In genomic region chr7:142554555-142555532, GRCh38 we compare ENCODE assay signal across 18 cellular contexts.
DNase-seq lines count a peak whose midpoint lies in the region; ATAC-seq and TF ChIP-seq lines count a peak whose summit lies in the region.
"Had no signal": no experiment of that assay in that cellular context is flagged by ENCODE, and none has a peak within 500 bp of the region (broad histone marks: within the 10 kb centered on the region; RNA-seq: fewer than 3 reads in every experiment).

No MANE protein-coding gene starts in this region.

- no peaks in the 10 kb centered on the region for H3F3A ChIP-seq in MM.1S (ENCODE audit: insufficient read depth, low read length)

- TF ChIP-seq CTCF in gastrocnemius medialis (IDR thresholded peaks at IDR 0.05 in 4 of 5, conservative IDR thresholded peaks at IDR 0.05 in 1 of 5) (no peak), MM.1S (IDR thresholded peaks at IDR 0.05; ENCODE audit: low read length) (no peak)

- H3K4ac ChIP-seq in trophoblast cell (ENCODE audit: low read depth, low read length) = no peak overlapping the region

- H3K4me3 Mint-ChIP-seq in activated CD4-positive, alpha-beta T cell treated with anti-CD3 and anti-CD28 coated beads, Interleukin-2, amount 10 ng/mL, durations not matched to agents 24 days and 14 days = no peak overlapping the region
- no peak overlapping the region for H3K4me3 Mint-ChIP-seq in activated CD4-positive, alpha-beta T cell treated with anti-CD3 and anti-CD28 coated beads, Interleukin-2, amount 10 ng/mL, durations not matched to agents 7 days and 5 days
- H3K4me3 Mint-ChIP-seq: neural crest cell had no signal

- H3K27me3 ChIP-seq in adipocyte (replicated peaks; ENCODE audit: control insufficient read depth, insufficient read depth, low read length) (no peaks in the 10 kb centered on the region), trophoblast cell (ENCODE audit: insufficient read depth, low read length) (no peaks in the 10 kb centered on the region), gastrocnemius medialis (no peaks in the 10 kb centered on the region), MM.1S (replicated peaks; ENCODE audit: insufficient read depth, low read length) (no peaks in the 10 kb centered on the region)

- peak overlapping the region; percentile 61 for H2BK12ac ChIP-seq in trophoblast cell (ENCODE audit: low read length)

- no peak for TF ChIP-seq POLR2A in gastrocnemius medialis (IDR thresholded peaks at IDR 0.05)

- peak overlapping the region; percentile 45 for H3K27ac Mint-ChIP-seq in activated CD4-positive, alpha-beta T cell treated with anti-CD3 and anti-CD28 coated beads, Interleukin-2, amount 10 ng/mL, durations not matched to agents 24 days and 14 days
- H3K27ac Mint-ChIP-seq in activated CD4-positive, alpha-beta T cell treated with anti-CD3 and anti-CD28 coated beads, Interleukin-2, amount 10 ng/mL, durations not matched to agents 7 days and 5 days = no peak overlapping the region

- no peak overlapping the region for H3K18ac ChIP-seq in trophoblast cell (ENCODE audit: low read length)

- H2BK120ac ChIP-seq in trophoblast cell (ENCODE audit: insufficient read depth, low read length, poor library complexity) = peak overlapping the region; percentile 65

- in situ Hi-C loops in gastrocnemius medialis (cut with MboI; ENCODE audit: low sequenced_read_pairs in 4 of 4) = no loop called here

- intact Hi-C loops in activated CD4-positive, alpha-beta T cell treated with anti-CD3 and anti-CD28 coated beads, Interleukin-2, amount 10 ng/mL, durations not matched to agents 24 days and 14 days (cut with micrococcal nuclease) = no loop called here
- intact Hi-C loops in gastrocnemius medialis (cut with DNase I; ENCODE audit: low total_unique reads) = no loop called here
- intact Hi-C loops in Right ventricle myocardium superior (cut with DNase I) = no loop called here

- H3K9ac ChIP-seq in adipocyte (ENCODE audit: low read length) (peak overlapping the region; percentile 46), trophoblast cell (ENCODE audit: low read length) (no peak overlapping the region), MM.1S (ENCODE audit: low read length) (no peak overlapping the region)

- H2AFZ ChIP-seq in trophoblast cell (ENCODE audit: insufficient read depth, low read length, poor library complexity) = no peak overlapping the region
- H2AFZ ChIP-seq in MM.1S (ENCODE audit: low read length) = no peak overlapping the region

- CTCF ChIA-PET in activated CD4-positive, alpha-beta T cell treated with anti-CD3 and anti-CD28 coated beads, Interleukin-2, amount 10 ng/mL, durations not matched to agents 7 days and 5 days (lab: Charles Lee) = interaction anchor here (0.6 to 1.8 kb wide), 5 partner anchors 15 to 864 kb away, joined by 3 to 5 read pairs (median 4); no protein-coding TSS in a partner anchor

- H4K20me1 ChIP-seq in MM.1S (ENCODE audit: insufficient read depth, low read length) = no peaks in the 10 kb centered on the region

- H3K27ac ChIP-seq in trophoblast cell (ENCODE audit: low read depth, low read length) = no peak overlapping the region
- no peak overlapping the region for H3K27ac ChIP-seq in gastrocnemius medialis
- no peak overlapping the region for H3K27ac ChIP-seq in MM.1S (ENCODE audit: low read length)

- no peak overlapping the region for H4K8ac ChIP-seq in trophoblast cell (ENCODE audit: low read depth, low read length)

- ATAC-seq in gastrocnemius medialis (no peak), Right ventricle myocardium superior (ENCODE audit: poor library complexity) (no peak)
- ATAC-seq: GM12878 had no signal

- POLR2A ChIA-PET in activated CD4-positive, alpha-beta T cell treated with anti-CD3 and anti-CD28 coated beads, Interleukin-2, amount 10 ng/mL, durations not matched to agents 7 days and 5 days (lab: Charles Lee) = interaction anchor here (0.6 kb wide), 1 partner anchor 30 kb away, joined by 3 read pairs; no protein-coding TSS in a partner anchor

- no peak for DNase-seq in activated CD4-positive, alpha-beta T cell treated with anti-CD3 and anti-CD28 coated beads, Interleukin-2, amount 10 ng/mL, durations not matched to agents 24 days and 14 days
- no peak for DNase-seq in activated CD4-positive, alpha-beta T cell treated with anti-CD3 and anti-CD28 coated beads, Interleukin-2, amount 10 ng/mL, durations not matched to agents 7 days and 5 days
- DNase-seq in LHCN-M2 (ENCODE audit: low read depth) (peak; percentile 56), adipocyte (ENCODE audit: low read depth) (peak; percentile 36), trophoblast cell (peak in 1 of 2 donors; percentile 28), gastrocnemius medialis (no peak), Right ventricle myocardium superior (no peak), MM.1S (no peak)
- DNase-seq: 8988T; activated CD4-positive, alpha-beta T cell treated with anti-CD3 and anti-CD28 coated beads for 1 hour; anterior cingulate cortex; CD8-positive, alpha-beta memory T cell; islet precursor cell; mesendoderm; NCI-H1092; NCI-H2171 had no signal

- WGBS in trophoblast cell (ENCODE audit: extremely low coverage, insufficient coverage, insufficient read length) = no CpG with 5 or more reads among the region's 10 CpGs

- H3K79me2 ChIP-seq in trophoblast cell (ENCODE audit: control insufficient read depth, insufficient read depth, low read length, poor library complexity) (no peaks in the 10 kb centered on the region), MM.1S (ENCODE audit: low read length) (no peaks in the 10 kb centered on the region)

- no peaks in the 10 kb centered on the region for H3K36me3 Mint-ChIP-seq in activated CD4-positive, alpha-beta T cell treated with anti-CD3 and anti-CD28 coated beads, Interleukin-2, amount 10 ng/mL, durations not matched to agents 24 days and 14 days (ENCODE audit: low read depth)
- H3K36me3 Mint-ChIP-seq in activated CD4-positive, alpha-beta T cell treated with anti-CD3 and anti-CD28 coated beads, Interleukin-2, amount 10 ng/mL, durations not matched to agents 7 days and 5 days (ENCODE audit: low read depth) = no peaks in the 10 kb centered on the region

- H3K23ac ChIP-seq in trophoblast cell (ENCODE audit: low read length) = no peak overlapping the region

- no peak overlapping the region for H3K4me3 ChIP-seq in adipocyte (ENCODE audit: low read length)
- no peak overlapping the region for H3K4me3 ChIP-seq in trophoblast cell (ENCODE audit: low read depth, low read length)
- H3K4me3 ChIP-seq in gastrocnemius medialis = no peak overlapping the region
- no peak overlapping the region for H3K4me3 ChIP-seq in MM.1S (ENCODE audit: low read length)
- H3K4me3 ChIP-seq: GM12878 had no signal

- H3K9me3 Mint-ChIP-seq in activated CD4-positive, alpha-beta T cell treated with anti-CD3 and anti-CD28 coated beads, Interleukin-2, amount 10 ng/mL, durations not matched to agents 24 days and 14 days = no peaks in the 10 kb centered on the region
- H3K9me3 Mint-ChIP-seq in activated CD4-positive, alpha-beta T cell treated with anti-CD3 and anti-CD28 coated beads, Interleukin-2, amount 10 ng/mL, durations not matched to agents 7 days and 5 days = no peaks in the 10 kb centered on the region
- H3K9me3 Mint-ChIP-seq: CD8-positive, alpha-beta memory T cell; neural crest cell had no signal

- peak overlapping the region; percentile 75 for H2BK5ac ChIP-seq in trophoblast cell (ENCODE audit: low read depth, low read length, poor library complexity)

- peaks cover 5% of the 10 kb centered on the region for H3K27me3 Mint-ChIP-seq in activated CD4-positive, alpha-beta T cell treated with anti-CD3 and anti-CD28 coated beads, Interleukin-2, amount 10 ng/mL, durations not matched to agents 24 days and 14 days
- peaks cover 3% of the 10 kb centered on the region for H3K27me3 Mint-ChIP-seq in activated CD4-positive, alpha-beta T cell treated with anti-CD3 and anti-CD28 coated beads, Interleukin-2, amount 10 ng/mL, durations not matched to agents 7 days and 5 days

- H4K12ac ChIP-seq in trophoblast cell (ENCODE audit: low read depth, low read length) = no peak overlapping the region

- H3K4me1 ChIP-seq in adipocyte (ENCODE audit: control insufficient read depth, insufficient read depth, low read length) = peaks cover 61% of the 10 kb centered on the region
- H3K4me1 ChIP-seq in trophoblast cell (ENCODE audit: control insufficient read depth in 1 of 2, insufficient read depth in 2 of 2, low read length in 2 of 2) = peaks cover 13 to 15% of the 10 kb centered on the region in 2 experiments
- H3K4me1 ChIP-seq in gastrocnemius medialis = peaks cover 3 to 15% of the 10 kb centered on the region in 2 donors
- peaks cover 19% of the 10 kb centered on the region for H3K4me1 ChIP-seq in MM.1S (ENCODE audit: low read length)

- H4K91ac ChIP-seq in trophoblast cell (ENCODE audit: low read depth, low read length) = peak overlapping the region; percentile 80

- H3K9me2 ChIP-seq in MM.1S (replicated peaks; ENCODE audit: insufficient read depth, low read length) = no peaks in the 10 kb centered on the region

- H3K4me2 ChIP-seq in trophoblast cell (ENCODE audit: low read length) (no peak overlapping the region), MM.1S (ENCODE audit: low read depth, low read length) (no peak overlapping the region)

- peak overlapping the region; percentile 42 for H2AK5ac ChIP-seq in trophoblast cell (ENCODE audit: low read length)

- H3K36me3 ChIP-seq in adipocyte (ENCODE audit: control insufficient read depth, insufficient read depth, low read length, severe bottlenecking) (no peaks in the 10 kb centered on the region), trophoblast cell (ENCODE audit: control insufficient read depth in 1 of 2, insufficient read depth in 2 of 2, low read length in 2 of 2) (no peaks in the 10 kb centered on the region), gastrocnemius medialis (no peaks in the 10 kb centered on the region), MM.1S (replicated peaks; ENCODE audit: insufficient read depth, low read length) (no peaks in the 10 kb centered on the region)

- peaks cover 15% of the 10 kb centered on the region for H3K79me1 ChIP-seq in trophoblast cell (ENCODE audit: low read length)

- H3K14ac ChIP-seq in trophoblast cell (ENCODE audit: low read length) = no peak overlapping the region

- peaks cover 22% of the 10 kb centered on the region for H3K4me1 Mint-ChIP-seq in activated CD4-positive, alpha-beta T cell treated with anti-CD3 and anti-CD28 coated beads, Interleukin-2, amount 10 ng/mL, durations not matched to agents 24 days and 14 days
- H3K4me1 Mint-ChIP-seq in activated CD4-positive, alpha-beta T cell treated with anti-CD3 and anti-CD28 coated beads, Interleukin-2, amount 10 ng/mL, durations not matched to agents 7 days and 5 days = peaks cover 11% of the 10 kb centered on the region
- H3K4me1 Mint-ChIP-seq: neural crest cell had no signal

- H3K9me3 ChIP-seq in adipocyte (ENCODE audit: control insufficient read depth, low read length) (no peaks in the 10 kb centered on the region), trophoblast cell (ENCODE audit: insufficient read depth, low read depth, low read length) (no peaks in the 10 kb centered on the region), gastrocnemius medialis (no peaks in the 10 kb centered on the region), MM.1S (replicated peaks; ENCODE audit: insufficient read depth, low read length) (no peaks in the 10 kb centered on the region)

Comparison
In these comparisons a context has a peak if more than half of its experiments do, and no peak if none do; other contexts are left out.
1. DNase-seq: peak in LHCN-M2 (single experiment) and adipocyte (single experiment); none in activated CD4-positive, alpha-beta T cell treated with anti-CD3 and anti-CD28 coated beads, Interleukin-2, amount 10 ng/mL, durations not matched to agents 24 days and 14 days (single experiment), activated CD4-positive, alpha-beta T cell treated with anti-CD3 and anti-CD28 coated beads, Interleukin-2, amount 10 ng/mL, durations not matched to agents 7 days and 5 days (single experiment), gastrocnemius medialis (0 of 2), Right ventricle myocardium superior (single experiment) and MM.1S (single experiment).